Comparison of ENCODE assay signal across 22 cellular contexts in genomic region chr6:26339612-26340011, GRCh38.
"Had no signal": no experiment of that assay in that cellular context is flagged by ENCODE, and none has a peak within 500 bp of the region (broad histone marks: within the 10 kb centered on the region; RNA-seq: fewer than 3 reads in every experiment).

No MANE protein-coding gene starts in this region.

- H3K27ac Mint-ChIP-seq: activated CD8-positive, alpha-beta T cell treated with anti-CD3 and anti-CD28 coated beads for 36 hours; activated naive CD8-positive, alpha-beta T cell treated with anti-CD3 and anti-CD28 coated beads for 36 hours; activated T-cell treated with anti-CD3 and anti-CD28 coated beads, Interleukin-2, amount 50 U/mL, for 24 hours; activated T-helper 1 cell treated with anti-CD3 and anti-CD28 coated beads, Interleukin-12 subunit alpha, Interleukin-12 subunit beta, Interleukin-2, Interleukin-4 antibody, amounts not matched to agents 30 ng/mL and 10 ng/mL and 1 ng/mL, durations not matched to agents 14 hours and 24 hours and 36 hours had no signal

- H3K36me3 ChIP-seq: brain microvascular endothelial cell, cardiac muscle cell had no signal

- FAIRE-seq: RCC 7860 had no signal

- H3K27me3 Mint-ChIP-seq: activated CD8-positive, alpha-beta T cell treated with anti-CD3 and anti-CD28 coated beads for 36 hours; activated T-cell treated with anti-CD3 and anti-CD28 coated beads, Interleukin-2, amount 50 U/mL, for 24 hours had no signal

- H3K36me3 Mint-ChIP-seq: activated naive CD8-positive, alpha-beta T cell treated with anti-CD3 and anti-CD28 coated beads for 36 hours had no signal

- H3K27ac ChIP-seq: brain microvascular endothelial cell, cardiac muscle cell, VCaP had no signal

- H3K4me3 Mint-ChIP-seq: activated CD8-positive, alpha-beta T cell treated with anti-CD3 and anti-CD28 coated beads for 36 hours; activated naive CD8-positive, alpha-beta T cell treated with anti-CD3 and anti-CD28 coated beads for 36 hours; activated T-cell treated with anti-CD3 and anti-CD28 coated beads, Interleukin-2, amount 50 U/mL, for 24 hours; activated T-helper 1 cell treated with anti-CD3 and anti-CD28 coated beads, Interleukin-12 subunit alpha, Interleukin-12 subunit beta, Interleukin-2, Interleukin-4 antibody, amounts not matched to agents 30 ng/mL and 10 ng/mL and 1 ng/mL, durations not matched to agents 14 hours and 24 hours and 36 hours had no signal

- DNase-seq: activated CD4-positive, alpha-beta T cell treated with anti-CD3 and anti-CD28 coated beads, Interleukin-2, amount 50 U/mL, for 1 hour; activated CD4-positive, CD25-positive, alpha-beta regulatory T cell; activated CD8-positive, alpha-beta T cell treated with anti-CD3 and anti-CD28 coated beads for 36 hours; activated effector memory CD4-positive, alpha-beta T cell treated with anti-CD3 and anti-CD28 coated beads, Interleukin-2, amount 50 U/mL, for 16 hours; activated naive CD4-positive, alpha-beta T cell treated with Interleukin-2 at 50 U/mL for 16 hours; activated naive CD8-positive, alpha-beta T cell treated with anti-CD3 and anti-CD28 coated beads for 36 hours; activated T-cell treated with anti-CD3 and anti-CD28 coated beads, Interleukin-2, amount 50 U/mL, for 24 hours; brain microvascular endothelial cell; Karpas-422; NCI-H1048; NCI-H146; NCI-H187 treated with DMSO at 0.1 percent for 48 hours; NCI-H2081 treated with DMSO at 0.1 percent for 48 hours; NCI-H446; NCI-H524 treated with DMSO at 0.1 percent for 48 hours; NCI-H748 treated with DMSO at 0.1 percent for 48 hours; NK-92 treated with Interleukin-12 subunit alpha and Interleukin-12 subunit beta, amount 100 ng/mL, for 24 hours; SHP77 treated with DMSO at 0.1 percent for 48 hours had no signal

- H3K4me3 ChIP-seq: cardiac muscle cell had no signal

- H3K9me3 Mint-ChIP-seq: activated CD8-positive, alpha-beta T cell treated with anti-CD3 and anti-CD28 coated beads for 36 hours; activated naive CD8-positive, alpha-beta T cell treated with anti-CD3 and anti-CD28 coated beads for 36 hours; activated T-cell treated with anti-CD3 and anti-CD28 coated beads, Interleukin-2, amount 50 U/mL, for 24 hours; activated T-helper 1 cell treated with anti-CD3 and anti-CD28 coated beads, Interleukin-12 subunit alpha, Interleukin-12 subunit beta, Interleukin-2, Interleukin-4 antibody, amounts not matched to agents 30 ng/mL and 10 ng/mL and 1 ng/mL, durations not matched to agents 14 hours and 24 hours and 36 hours had no signal

- ATAC-seq: activated CD8-positive, alpha-beta T cell treated with anti-CD3 and anti-CD28 coated beads for 36 hours had no signal

- H3K27me3 ChIP-seq: brain microvascular endothelial cell had no signal
